13 cellular contexts compared by ENCODE assay signal in genomic region chr20:1896859-1897258, GRCh38. TPM values are rescaled to one million over a fixed set of nuclear protein-coding genes. Genes with fewer than 3 reads are reported as not detected.
DNase-seq lines count a peak whose midpoint lies in the region; ATAC-seq, FAIRE-seq and TF ChIP-seq lines count a peak whose summit lies in the region.
"Had no signal": no experiment of that assay in that cellular context is flagged by ENCODE, and none has a peak within 500 bp of the region (broad histone marks: within the 10 kb centered on the region; RNA-seq: fewer than 3 reads in every experiment).

No MANE protein-coding gene starts in this region.

- no peaks in the 10 kb centered on the region for H3K9me3 ChIP-seq in A549
- H3K9me3 ChIP-seq in MM.1S (replicated peaks; ENCODE audit: insufficient read depth, low read length) = no peaks in the 10 kb centered on the region
- no peaks in the 10 kb centered on the region for H3K9me3 ChIP-seq in neural cell (ENCODE audit: low read length)
- H3K9me3 ChIP-seq: thyroid gland had no signal

- TF ChIP-seq RAD21 in A549 (conservative IDR thresholded peaks at IDR 0.05 in 1 of 2, IDR thresholded peaks at IDR 0.05 in 1 of 2) (no peak), neural cell (conservative IDR thresholded peaks at IDR 0.05) (no peak)

- no peak overlapping the region for H3K4me3 ChIP-seq in A549
- H3K4me3 ChIP-seq in MM.1S (ENCODE audit: low read length) = no peak overlapping the region
- H3K4me3 ChIP-seq in dorsolateral prefrontal cortex = peak overlapping the region; percentile 58 to 98 (median 84)
- peak overlapping the region; percentile 67 for H3K4me3 ChIP-seq in neural cell (ENCODE audit: low read length)

- no peaks in the 10 kb centered on the region for H3K9me3 Mint-ChIP-seq in activated CD8-positive, alpha-beta T cell treated with anti-CD3 and anti-CD28 coated beads for 36 hours

- intact Hi-C loops in dorsolateral prefrontal cortex (cut with DNase I) = loop anchor here in 1 of 2 donors (5.0 to 10.0 kb wide), 3 partner anchors 40 to 432 kb away; partner anchors contain the start of gene NSFL1C
- intact Hi-C loops in activated CD8-positive, alpha-beta T cell treated with anti-CD3 and anti-CD28 coated beads for 36 hours (cut with micrococcal nuclease) = no loop called here

- WGBS in A549 (ENCODE audit: missing lambda C conversion rate) = 88% methylated on average over 8 of the region's 8 CpGs

- H3K27ac Mint-ChIP-seq in activated CD8-positive, alpha-beta T cell treated with anti-CD3 and anti-CD28 coated beads for 36 hours = no peak overlapping the region
- H3K27ac Mint-ChIP-seq: progenitor cell of endocrine pancreas had no signal

- DNase-seq in A549 (ENCODE audit: low read depth in 1 of 2, low spot score in 1 of 2) (no peak), MM.1S (no peak), dorsolateral prefrontal cortex (peak in 1 of 10 donors; percentile 56), T-helper 9 cell (no peak)
- DNase-seq in activated CD8-positive, alpha-beta T cell treated with anti-CD3 and anti-CD28 coated beads for 36 hours = no peak
- DNase-seq: foreskin keratinocyte, kidney glomerular epithelial cell, NCI-H510A, thyroid gland had no signal

- CTCF ChIA-PET in A549 (lab: Yijun Ruan, JAX) = interaction anchor here (0.7 to 1.5 kb wide), 6 partner anchors 8 to 275 kb away, joined by 3 to 4 read pairs (median 4); no protein-coding TSS in a partner anchor
- CTCF ChIA-PET in activated CD8-positive, alpha-beta T cell treated with anti-CD3 and anti-CD28 coated beads for 36 hours (lab: Charles Lee) = no interaction called here

- TF ChIP-seq POLR2A in A549 (IDR thresholded peaks at IDR 0.05; ENCODE audit: low read length) = no peak

- H4K20me1 ChIP-seq in MM.1S (ENCODE audit: insufficient read depth, low read length) (no peaks in the 10 kb centered on the region), neural cell (ENCODE audit: insufficient read depth) (no peaks in the 10 kb centered on the region)

- peaks cover 21% of the 10 kb centered on the region for H3F3A ChIP-seq in MM.1S (ENCODE audit: insufficient read depth, low read length)
- no peaks in the 10 kb centered on the region for H3F3A ChIP-seq in neural cell (ENCODE audit: insufficient read depth, low read length, poor library complexity, severe bottlenecking)

- ATAC-seq in A549 = no peak
- no peak for ATAC-seq in activated CD8-positive, alpha-beta T cell treated with anti-CD3 and anti-CD28 coated beads for 36 hours
- no peak for ATAC-seq in GM18873 (IDR thresholded peaks at IDR 0.05; ENCODE audit: low FRiP score, unreplicated experiment)
- ATAC-seq in HG03520 (IDR thresholded peaks at IDR 0.05; ENCODE audit: unreplicated experiment) = no peak

- POLR2A ChIA-PET in A549 (lab: Yijun Ruan, JAX) = interaction anchor here (0.6 to 1.1 kb wide), 2 partner anchors 83 to 88 kb away, joined by 3 read pairs; no protein-coding TSS in a partner anchor
- POLR2A ChIA-PET in activated CD8-positive, alpha-beta T cell treated with anti-CD3 and anti-CD28 coated beads for 36 hours (lab: Charles Lee) = no interaction called here

- H3K4me1 ChIP-seq in A549 (peaks cover 50% of the 10 kb centered on the region), MM.1S (ENCODE audit: low read length) (peaks cover 29% of the 10 kb centered on the region)

- H3K4me2 ChIP-seq in A549 = 0 out of 3 replicates have a peak overlapping the region, but pooled peaks have one; percentile 92
- H3K4me2 ChIP-seq in MM.1S (ENCODE audit: low read depth, low read length) = peak overlapping the region; percentile 36; the same call in 1 of the 2 replicates
- no peak overlapping the region for H3K4me2 ChIP-seq in neural cell (ENCODE audit: low read length)

- H3K27ac ChIP-seq in A549 (no peak overlapping the region), MM.1S (ENCODE audit: low read length) (peak overlapping the region; percentile 81; the same call in 1 of the 2 replicates), dorsolateral prefrontal cortex (peak overlapping the region; percentile 57 to 100 (median 99)), neural cell (ENCODE audit: low read length) (no peak overlapping the region)

- H3K4me3 Mint-ChIP-seq in activated CD8-positive, alpha-beta T cell treated with anti-CD3 and anti-CD28 coated beads for 36 hours = no peak overlapping the region

- TF ChIP-seq EP300 in A549 (IDR thresholded peaks at IDR 0.05) = no peak
- no peak for TF ChIP-seq EP300 in neural cell (conservative IDR thresholded peaks at IDR 0.05; ENCODE audit: poor library complexity, severe bottlenecking)

- H3K27me3 ChIP-seq in MM.1S (replicated peaks; ENCODE audit: insufficient read depth, low read length) = no peaks in the 10 kb centered on the region
- no peaks in the 10 kb centered on the region for H3K27me3 ChIP-seq in dorsolateral prefrontal cortex
- peaks cover 5% of the 10 kb centered on the region for H3K27me3 ChIP-seq in neural cell (ENCODE audit: insufficient read depth, low read depth, low read length)
- H3K27me3 ChIP-seq: foreskin keratinocyte, thyroid gland had no signal

- no peak for TF ChIP-seq CTCF in A549 (IDR thresholded peaks at IDR 0.05)
- no peak for TF ChIP-seq CTCF in MM.1S (IDR thresholded peaks at IDR 0.05; ENCODE audit: low read length)
- TF ChIP-seq CTCF in dorsolateral prefrontal cortex (IDR thresholded peaks at IDR 0.05 in 54 of 56, conservative IDR thresholded peaks at IDR 0.05 in 2 of 56; ENCODE audit: low read depth in 1 of 56, partially characterized antibody in 56 of 56) = no peak
- TF ChIP-seq CTCF in neural cell (IDR thresholded peaks at IDR 0.05; ENCODE audit: poor library complexity, severe bottlenecking) = no peak
- no peak for TF ChIP-seq CTCF in activated CD8-positive, alpha-beta T cell treated with anti-CD3 and anti-CD28 coated beads for 36 hours (IDR thresholded peaks at IDR 0.05)

- H2AFZ ChIP-seq in MM.1S (ENCODE audit: low read length) = no peak overlapping the region
- no peak overlapping the region for H2AFZ ChIP-seq in neural cell (ENCODE audit: low read depth, low read length)

- H3K79me2 ChIP-seq in MM.1S (ENCODE audit: low read length) (peaks cover 36% of the 10 kb centered on the region), neural cell (replicated peaks; ENCODE audit: insufficient read depth, low read length) (no peaks in the 10 kb centered on the region)

- peaks cover 55% of the 10 kb centered on the region for H3K27me3 Mint-ChIP-seq in activated CD8-positive, alpha-beta T cell treated with anti-CD3 and anti-CD28 coated beads for 36 hours

- no peaks in the 10 kb centered on the region for H3K4me1 Mint-ChIP-seq in activated CD8-positive, alpha-beta T cell treated with anti-CD3 and anti-CD28 coated beads for 36 hours (ENCODE audit: low read depth)

- H3K36me3 ChIP-seq in MM.1S (replicated peaks; ENCODE audit: insufficient read depth, low read length) (no peaks in the 10 kb centered on the region), neural cell (ENCODE audit: insufficient read depth, low read length) (no peaks in the 10 kb centered on the region)
- H3K36me3 ChIP-seq: thyroid gland had no signal

- no peaks in the 10 kb centered on the region for H3K36me3 Mint-ChIP-seq in activated CD8-positive, alpha-beta T cell treated with anti-CD3 and anti-CD28 coated beads for 36 hours (ENCODE audit: low read depth)

- H3K9me2 ChIP-seq in MM.1S (replicated peaks; ENCODE audit: insufficient read depth, low read length) = no peaks in the 10 kb centered on the region
- no peaks in the 10 kb centered on the region for H3K9me2 ChIP-seq in neural cell (ENCODE audit: insufficient read depth, low read length)

- no peak for FAIRE-seq in A549 (lab: Jason Lieb, UNC)

- H3K9ac ChIP-seq in MM.1S (ENCODE audit: low read length) = no peak overlapping the region
- H3K9ac ChIP-seq in neural cell (ENCODE audit: low read length) = no peak overlapping the region

TF ChIP-seq in A549, 52 proteins besides CTCF, POLR2A, EP300 and RAD21 (continues in another document):
- TF ChIP-seq, protein P1, sequence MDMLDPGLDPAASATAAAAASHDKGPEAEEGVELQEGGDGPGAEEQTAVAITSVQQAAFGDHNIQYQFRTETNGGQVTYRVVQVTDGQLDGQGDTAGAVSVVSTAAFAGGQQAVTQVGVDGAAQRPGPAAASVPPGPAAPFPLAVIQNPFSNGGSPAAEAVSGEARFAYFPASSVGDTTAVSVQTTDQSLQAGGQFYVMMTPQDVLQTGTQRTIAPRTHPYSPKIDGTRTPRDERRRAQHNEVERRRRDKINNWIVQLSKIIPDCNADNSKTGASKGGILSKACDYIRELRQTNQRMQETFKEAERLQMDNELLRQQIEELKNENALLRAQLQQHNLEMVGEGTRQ (IDR thresholded peaks at IDR 0.05) = no peak
- TF ChIP-seq BHLHE40 (IDR thresholded peaks at IDR 0.05; ENCODE audit: low read depth, low read length) (no peak), NR3C1 (IDR thresholded peaks at IDR 0.05) (no peak), EHMT2 (IDR thresholded peaks at IDR 0.05; ENCODE audit: low read depth) (no peak), RFX5 (IDR thresholded peaks at IDR 0.05) (no peak), CHD2 (IDR thresholded peaks at IDR 0.05; ENCODE audit: low read length, partially characterized antibody) (no peak), TFCP2L1 (CRISPR knock-in tag; IDR thresholded peaks at IDR 0.05) (no peak)

TF ChIP-seq in neural cell, 6 proteins besides CTCF, POLR2A, EP300 and RAD21 (continues in another document):
- TF ChIP-seq TAF1 (IDR thresholded peaks at IDR 0.05; ENCODE audit: low read depth) = no peak
- no peak for TF ChIP-seq POLR2AphosphoS5 (IDR thresholded peaks at IDR 0.05)

RNA-seq across cellular contexts. Expression of gene SIRPA, which starts 1.7 kb away (rescaled TPM):
- polyA plus RNA-seq in A549 (2011; rRNA removed) = 12.8 and 18.3 TPM in 2 replicates
- 28.5 and 34.4 TPM in 2 replicates for polyA plus RNA-seq in A549 (2012; cell fraction: cytosol; rRNA removed)
- 31.9 and 32.8 TPM in 2 replicates for polyA plus RNA-seq in A549 (2012; cell fraction: nucleus; rRNA removed)
- 21.2 to 22.0 TPM (median 21.6 TPM) in 3 replicates for polyA plus RNA-seq in A549 (2017; fragmentation: RNase III; extraction: RNeasy Plus Mini Kit Qiagen cat#74134 plus additional on column Dnase treatment)
- 11.8 and 14.1 TPM in 2 replicates for polyA minus RNA-seq in A549 (2011; rRNA and poly(A)+ RNA removed)
- total RNA-seq in dorsolateral prefrontal cortex = 100 to 1,000 TPM; 164 to 389 (median 265) TPM
- 6.7 and 8.0 TPM in 2 replicates for polyA plus RNA-seq in neural cell
- polyA minus RNA-seq in neural cell = 6.8 and 8.2 TPM in 2 replicates
- under 1 TPM; 0.09 TPM for total RNA-seq in activated CD8-positive, alpha-beta T cell treated with anti-CD3 and anti-CD28 coated beads for 36 hours

Comparison
In these comparisons a context has a peak if more than half of its experiments do, and no peak if none do; other contexts are left out.
1. H3K27ac ChIP-seq: peak in MM.1S (single experiment) and dorsolateral prefrontal cortex (59 of 59); none in A549 (0 of 2) and neural cell (single experiment).
2. H3K4me3 ChIP-seq: peak in dorsolateral prefrontal cortex (59 of 59) and neural cell (single experiment); none in A549 (single experiment) and MM.1S (single experiment).
3. RNA of gene SIRPA, which starts 1.7 kb away (total RNA-seq): 164 to 389 TPM in dorsolateral prefrontal cortex; 0.09 TPM in activated CD8-positive, alpha-beta T cell treated with anti-CD3 and anti-CD28 coated beads for 36 hours; every median in the first group is over 100 times any median in the second.